1 cellular context compared by ENCODE assay signal in the genomic region with DNA sequence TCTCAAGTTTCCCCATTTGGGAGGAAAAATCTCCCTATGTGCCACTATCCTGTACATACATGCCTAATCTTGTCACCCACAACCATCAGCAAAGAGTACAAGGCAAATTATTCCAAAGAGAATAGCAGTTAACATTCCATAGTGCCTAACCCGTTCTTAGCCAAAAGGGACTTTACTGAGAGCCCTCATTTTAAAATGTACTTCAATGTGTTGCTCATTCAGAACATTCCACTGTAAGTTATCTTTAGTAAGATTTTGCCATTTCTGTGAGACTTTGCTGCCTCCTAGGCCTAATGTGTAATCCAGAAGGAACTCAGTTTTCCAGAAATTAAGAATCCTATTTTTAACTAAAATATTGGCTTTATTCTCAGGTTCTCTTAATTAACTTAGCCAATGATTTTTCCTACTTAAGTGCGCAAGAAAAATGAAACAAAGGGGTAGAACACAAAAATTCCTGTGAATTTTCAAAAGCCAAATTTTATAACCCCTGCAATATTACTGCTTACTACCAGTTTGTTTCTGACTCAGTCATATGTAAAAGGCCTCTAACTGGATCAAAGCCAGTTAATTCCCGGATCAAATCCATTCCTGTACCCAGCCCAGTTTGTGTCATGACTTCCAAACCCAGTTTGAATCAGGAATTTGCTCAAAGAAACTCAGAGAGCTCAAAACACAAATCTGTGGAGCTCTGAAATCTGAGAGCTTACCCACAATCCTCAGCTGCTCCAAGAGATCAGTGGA.
TF ChIP-seq lines count a peak whose summit lies in the region.

No MANE protein-coding gene starts in this region.

TF ChIP-seq in IMR-90, 13 proteins besides CTCF, POLR2A, EP300 and RAD21:
- TF ChIP-seq MXI1 (IDR thresholded peaks at IDR 0.05; ENCODE audit: borderline replicate concordance, low read depth, low read length) (no peak), MAZ (IDR thresholded peaks at IDR 0.05; ENCODE audit: borderline replicate concordance, low read depth, low read length) (no peak), RCOR1 (IDR thresholded peaks at IDR 0.05; ENCODE audit: insufficient replicate concordance, low read length) (no peak), FOS (IDR thresholded peaks at IDR 0.05; ENCODE audit: low read depth, low read length) (no peak), CEBPB (IDR thresholded peaks at IDR 0.05; ENCODE audit: low read depth, low read length) (no peak), NFE2L2 (IDR thresholded peaks at IDR 0.05; ENCODE audit: low read depth, low read length) (no peak)
- TF ChIP-seq, protein P1, sequence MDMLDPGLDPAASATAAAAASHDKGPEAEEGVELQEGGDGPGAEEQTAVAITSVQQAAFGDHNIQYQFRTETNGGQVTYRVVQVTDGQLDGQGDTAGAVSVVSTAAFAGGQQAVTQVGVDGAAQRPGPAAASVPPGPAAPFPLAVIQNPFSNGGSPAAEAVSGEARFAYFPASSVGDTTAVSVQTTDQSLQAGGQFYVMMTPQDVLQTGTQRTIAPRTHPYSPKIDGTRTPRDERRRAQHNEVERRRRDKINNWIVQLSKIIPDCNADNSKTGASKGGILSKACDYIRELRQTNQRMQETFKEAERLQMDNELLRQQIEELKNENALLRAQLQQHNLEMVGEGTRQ (IDR thresholded peaks at IDR 0.05; ENCODE audit: low read depth, low read length), result no peak
